In genomic region chr19:53132231-53132991, GRCh38 we compare ENCODE assay signal across 8 cellular contexts. TPM values are rescaled to one million over a fixed set of nuclear protein-coding genes. Genes with fewer than 3 reads are reported as not detected.
DNase-seq lines count a peak whose midpoint lies in the region; ATAC-seq and TF ChIP-seq lines count a peak whose summit lies in the region.

ZNF415 (minus strand) TSS chr19:53132910; CDS start chr19:53122676, 10,234 bp downstream.

- CTCF ChIA-PET in CD8-positive, alpha-beta T cell (lab: Charles Lee) = interaction anchor here (0.6 kb wide), 1 partner anchor 313 kb away, joined by 3 read pairs; no protein-coding TSS in a partner anchor

- peak within 1 kb of the TSS; percentile 88 for H3K4me3 Mint-ChIP-seq in CD8-positive, alpha-beta T cell

- peaks cover 24% of the 10 kb centered on the region for H3K36me3 Mint-ChIP-seq in CD8-positive, alpha-beta T cell

- peak within 1 kb of the TSS; percentile 78 for H3K27ac Mint-ChIP-seq in CD8-positive, alpha-beta T cell

- peaks cover 7% of the 10 kb centered on the region for H3K27me3 Mint-ChIP-seq in CD8-positive, alpha-beta T cell (ENCODE audit: low read depth)

- TF ChIP-seq POLR2A in esophagus squamous epithelium (IDR thresholded peaks at IDR 0.05) = no peak

- H3K9me3 Mint-ChIP-seq in CD8-positive, alpha-beta T cell = peaks cover 30% of the 10 kb centered on the region

- WGBS in esophagus squamous epithelium, 2 donors = 4 to 7% methylated on average over 32 to 33 of the region's 51 CpGs

- H3K27ac ChIP-seq in CD8-positive, alpha-beta T cell (ENCODE audit: low read depth, low read length) = no peak within 1 kb of the TSS
- peak within 1 kb of the TSS; percentile 38 to 77 (median 72) for H3K27ac ChIP-seq in esophagus squamous epithelium

- H3K4me1 ChIP-seq in CD8-positive, alpha-beta T cell (ENCODE audit: insufficient read depth, low read length) = no peaks in the 10 kb centered on the region
- peaks cover 0 to 19% (median 0%) of the 10 kb centered on the region in 3 donors for H3K4me1 ChIP-seq in esophagus squamous epithelium
- H3K4me1 ChIP-seq in mononuclear cell (ENCODE audit: insufficient read depth, low read length) = peaks cover 16% of the 10 kb centered on the region

- H3K9me3 ChIP-seq in CD8-positive, alpha-beta T cell (ENCODE audit: low read length) = peaks cover 26% of the 10 kb centered on the region
- H3K9me3 ChIP-seq in esophagus squamous epithelium (peaks cover 0 to 38% (median 4%) of the 10 kb centered on the region in 3 donors), mononuclear cell (ENCODE audit: low read depth, low read length) (peaks cover 38% of the 10 kb centered on the region)

- no peak for TF ChIP-seq CTCF in CD8-positive, alpha-beta T cell (IDR thresholded peaks at IDR 0.05)
- TF ChIP-seq CTCF in esophagus squamous epithelium (IDR thresholded peaks at IDR 0.05) = peak in 1 of 6 experiments; percentile 9

- intact Hi-C loops in CD8-positive, alpha-beta T cell (cut with DNase I, micrococcal nuclease) = loop anchor here in 1 of 2 experiments (2.0 kb wide), 1 partner anchor 30 kb away; the partner anchor contains the start of gene ZNF160
- intact Hi-C loops in esophagus squamous epithelium (cut with DNase I) = no loop called here

- DNase-seq in CD8-positive, alpha-beta T cell = peak in 6 of 7 experiments; percentile 15 to 64 (median 31)
- DNase-seq in NCI-H1930 (lab: John Stamatoyannopoulos, UW) (peak; percentile 88), activated T-cell treated with anti-CD3 and anti-CD28 coated beads for 48 hours (ENCODE audit: low read depth) (peak; percentile 28), esophagus squamous epithelium (lab: John Stamatoyannopoulos, UW) (no peak), RKO (ENCODE audit: low spot score) (no peak)
- DNase-seq in stimulated activated CD8-positive, alpha-beta memory T cell treated with anti-CD3 and anti-CD28 coated beads, Interleukin-15, amount 100 ng/mL, for 48 hours (ENCODE audit: low read depth in 2 of 2) = peak; percentile 9 to 12

- peak within 1 kb of the TSS; percentile 44 for H3K4me3 ChIP-seq in CD8-positive, alpha-beta T cell (ENCODE audit: low read depth, low read length)
- H3K4me3 ChIP-seq in esophagus squamous epithelium (peak within 1 kb of the TSS; percentile 36 to 66 (median 60)), mononuclear cell (ENCODE audit: low read length) (peak within 1 kb of the TSS; percentile 47)

- peaks cover 21% of the 10 kb centered on the region for H3K4me1 Mint-ChIP-seq in CD8-positive, alpha-beta T cell (ENCODE audit: low read depth)

- POLR2A ChIA-PET in CD8-positive, alpha-beta T cell (lab: Charles Lee) = no interaction called here

- H3K27me3 ChIP-seq in CD8-positive, alpha-beta T cell (ENCODE audit: insufficient read depth, low read length) = no peaks in the 10 kb centered on the region
- no peaks in the 10 kb centered on the region for H3K27me3 ChIP-seq in esophagus squamous epithelium
- no peaks in the 10 kb centered on the region for H3K27me3 ChIP-seq in mononuclear cell (ENCODE audit: insufficient read depth, low read length)

- peak; percentile 69 for ATAC-seq in CD8-positive, alpha-beta T cell
- no peak for ATAC-seq in GM18858 (IDR thresholded peaks at IDR 0.05; ENCODE audit: unreplicated experiment)

- H3K36me3 ChIP-seq in CD8-positive, alpha-beta T cell (ENCODE audit: insufficient read depth, low read length) = no peaks in the 10 kb centered on the region
- no peaks in the 10 kb centered on the region for H3K36me3 ChIP-seq in esophagus squamous epithelium

RNA-seq across cellular contexts. Expression of gene ZNF415, which starts in this region (rescaled TPM):
- total RNA-seq in CD8-positive, alpha-beta T cell = 1 to 10 TPM; 1.1 to 1.2 TPM
- 1 to 10 TPM in 2 of 4 donors, under 1 TPM in 2; 0.26 to 4.6 (median 1.3) TPM for total RNA-seq in esophagus squamous epithelium
- total RNA-seq in mononuclear cell = 0.52 TPM

Comparison
In these comparisons a context has a peak if more than half of its experiments do, and no peak if none do; other contexts are left out.
1. DNase-seq: peak in CD8-positive, alpha-beta T cell (6 of 7), NCI-H1930 (2 of 2), activated T-cell treated with anti-CD3 and anti-CD28 coated beads for 48 hours (single experiment) and stimulated activated CD8-positive, alpha-beta memory T cell treated with anti-CD3 and anti-CD28 coated beads, Interleukin-15, amount 100 ng/mL, for 48 hours (2 of 2); none in esophagus squamous epithelium (single experiment) and RKO (single experiment).
2. Peak in every context shown above with its lines, with median percentiles within 50 percentile points of each other: H3K4me3 ChIP-seq.